In the genomic region with DNA sequence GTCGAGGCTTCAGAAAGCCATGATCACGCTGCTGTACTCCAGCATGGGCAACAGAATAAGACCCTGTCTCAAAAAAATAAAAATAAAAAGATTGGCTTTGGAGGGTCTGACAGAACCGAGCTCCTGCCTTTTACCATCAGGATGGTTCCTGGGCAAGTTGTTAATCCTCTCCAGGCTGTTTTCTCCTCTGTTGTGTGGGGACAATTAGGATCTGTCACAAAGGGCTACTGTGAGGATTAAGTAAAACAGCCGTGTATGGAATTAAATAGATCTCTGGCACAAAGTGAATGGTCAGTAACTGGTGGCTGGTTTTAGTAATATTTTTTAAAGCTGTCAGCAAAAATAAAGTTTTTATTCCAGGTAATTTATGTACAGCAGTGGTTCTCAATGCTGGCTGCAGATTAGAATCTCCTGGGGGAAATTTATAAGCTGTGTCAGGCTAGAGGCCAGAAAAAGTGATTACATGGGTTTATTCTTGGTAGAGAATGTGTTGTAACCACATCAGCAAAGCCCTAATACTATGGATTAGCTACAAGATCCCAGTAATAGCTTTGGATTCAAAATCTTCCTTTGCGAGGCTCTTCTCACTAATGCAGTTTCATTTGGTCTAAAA, we compare ENCODE assay signal across 1 cellular context.
TF ChIP-seq lines count a peak whose summit lies in the region.

No MANE protein-coding gene starts in this region.

TF ChIP-seq in K562, 482 proteins besides CTCF, POLR2A, EP300 and RAD21 (continued from another document):
- TF ChIP-seq NCOA6 (IDR thresholded peaks at IDR 0.05) (no peak), ZNF224 (CRISPR knock-in tag; IDR thresholded peaks at IDR 0.05) (no peak), GABPB2 (CRISPR knock-in tag; conservative IDR thresholded peaks at IDR 0.05) (no peak), GTF2A2 (tag; IDR thresholded peaks at IDR 0.05) (no peak), MEIS2 (IDR thresholded peaks at IDR 0.05; ENCODE audit: partially characterized antibody) (peak; percentile 33), C11orf30 (IDR thresholded peaks at IDR 0.05; ENCODE audit: low read depth) (peak; percentile 53; the same call in 1 of the 2 replicates), ZNF316 (IDR thresholded peaks at IDR 0.05) (peak; percentile 61), EP400 (IDR thresholded peaks at IDR 0.05) (no peak), NEUROD1 (IDR thresholded peaks at IDR 0.05; ENCODE audit: borderline replicate concordance, low read depth, low read length, partially characterized antibody) (no peak)
- TF ChIP-seq, protein P1, sequence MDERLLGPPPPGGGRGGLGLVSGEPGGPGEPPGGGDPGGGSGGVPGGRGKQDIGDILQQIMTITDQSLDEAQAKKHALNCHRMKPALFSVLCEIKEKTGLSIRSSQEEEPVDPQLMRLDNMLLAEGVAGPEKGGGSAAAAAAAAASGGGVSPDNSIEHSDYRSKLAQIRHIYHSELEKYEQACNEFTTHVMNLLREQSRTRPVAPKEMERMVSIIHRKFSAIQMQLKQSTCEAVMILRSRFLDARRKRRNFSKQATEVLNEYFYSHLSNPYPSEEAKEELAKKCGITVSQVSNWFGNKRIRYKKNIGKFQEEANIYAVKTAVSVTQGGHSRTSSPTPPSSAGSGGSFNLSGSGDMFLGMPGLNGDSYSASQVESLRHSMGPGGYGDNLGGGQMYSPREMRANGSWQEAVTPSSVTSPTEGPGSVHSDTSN (CRISPR knock-in tag; IDR thresholded peaks at IDR 0.05; ENCODE audit: low read depth) = no peak
- TF ChIP-seq, protein P1 (tag; conservative IDR thresholded peaks at IDR 0.05; ENCODE audit: low read depth) = peak; percentile 56
